12 cellular contexts compared by ENCODE assay signal in the genomic region with DNA sequence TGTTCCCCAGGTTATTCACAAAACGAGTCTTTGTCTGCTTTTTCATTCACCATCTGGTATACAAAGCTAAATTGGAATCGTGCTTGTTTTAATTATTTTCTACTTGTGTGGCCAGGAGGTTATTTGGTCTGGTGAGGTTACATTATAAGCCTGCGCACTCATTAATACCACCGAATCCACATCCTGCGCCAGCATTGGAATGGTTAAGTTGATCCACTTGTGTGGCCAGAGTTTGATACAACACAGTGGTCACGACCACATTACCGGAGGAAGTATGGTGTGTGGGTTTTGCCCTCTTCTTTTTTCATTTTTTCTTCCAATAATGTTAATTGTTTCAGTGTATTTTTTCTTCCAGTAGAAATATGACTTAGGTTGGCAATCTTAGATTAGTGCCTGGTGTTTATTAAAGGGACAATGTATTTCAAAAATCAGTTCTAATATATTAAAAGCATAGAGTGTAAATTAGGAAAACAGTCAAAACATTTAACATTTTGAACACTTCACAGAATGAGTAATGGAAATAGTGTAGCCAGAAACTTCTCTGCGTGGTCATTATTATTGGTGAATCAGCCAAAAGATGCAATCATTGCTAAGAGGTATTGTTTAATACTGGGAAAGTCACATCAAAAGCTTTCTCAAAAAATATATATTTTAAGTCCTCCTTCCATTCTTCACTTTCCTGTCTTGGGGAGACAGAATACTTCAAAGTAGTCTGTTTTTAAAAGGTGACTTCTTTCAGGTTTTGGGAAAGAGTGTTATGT.
A peak's percentile ranks its signal among the peaks of the same experiment; 100 is the strongest.
DNase-seq lines count a peak whose midpoint lies in the region; ATAC-seq and TF ChIP-seq lines count a peak whose summit lies in the region.
"Had no signal": no experiment of that assay in that cellular context is flagged by ENCODE, and none has a peak within 500 bp of the region (broad histone marks: within the 10 kb centered on the region; RNA-seq: fewer than 3 reads in every experiment).

No MANE protein-coding gene starts in this region.

- TF ChIP-seq CTCF in HL-60 (IDR thresholded peaks at IDR 0.05; ENCODE audit: insufficient read depth, low read length): no peak
- no peak for TF ChIP-seq CTCF in left lung (IDR thresholded peaks at IDR 0.05)

- no peak for DNase-seq in CD4-positive, CD25-positive, alpha-beta regulatory T cell
- DNase-seq in HL-60 (ENCODE audit: low read depth in 1 of 2, low spot score in 1 of 2) (no peak), iris pigment epithelial cell (ENCODE audit: low read depth) (peak; percentile 63), NCI-H526 treated with DMSO at 0.1 percent for 48 hours (lab: John Stamatoyannopoulos, UW) (no peak), left lung (no peak), NCI-H1436 (lab: John Stamatoyannopoulos, UW) (no peak)
- DNase-seq in activated T-helper 2 cell treated with anti-CD3 and anti-CD28 coated beads, Interferon-gamma antibody, Interleukin-2, Interleukin-4, amounts not matched to agents 10 μg/mL and 5 μg/mL and 100 μg/mL, durations not matched to agents 14 hours and 24 hours and 36 hours (ENCODE audit: low spot score): no peak
- DNase-seq: activated CD4-positive, alpha-beta T cell treated with anti-CD3 and anti-CD28 coated beads, Interleukin-2, amount 50 U/mL, for 4 hours; cortex of kidney; H7; NCI-H1436 treated with DMSO at 0.1 percent for 48 hours had no signal

- no peaks in the 10 kb centered on the region for H3K9me3 ChIP-seq in CD4-positive, CD25-positive, alpha-beta regulatory T cell (ENCODE audit: control insufficient read depth in 2 of 2, low read length in 2 of 2)
- H3K9me3 ChIP-seq in left lung: no peaks in the 10 kb centered on the region

- peak overlapping the region in 1 of 4 donors; percentile 77 for H3K4me3 Mint-ChIP-seq in CD4-positive, CD25-positive, alpha-beta regulatory T cell
- H3K4me3 Mint-ChIP-seq in activated T-helper 2 cell treated with anti-CD3 and anti-CD28 coated beads, Interferon-gamma antibody, Interleukin-2, Interleukin-4, amounts not matched to agents 10 μg/mL and 5 μg/mL and 100 μg/mL, durations not matched to agents 14 hours and 24 hours and 36 hours (ENCODE audit: low read depth): peak overlapping the region; percentile 38

- peaks cover 8% of the 10 kb centered on the region for H3K4me1 ChIP-seq in CD4-positive, CD25-positive, alpha-beta regulatory T cell (ENCODE audit: control insufficient read depth, insufficient read depth, low read length, poor library complexity, severe bottlenecking)
- peaks cover 29 to 63% of the 10 kb centered on the region in 2 donors for H3K4me1 ChIP-seq in left lung

- H3K36me3 Mint-ChIP-seq in CD4-positive, CD25-positive, alpha-beta regulatory T cell: peaks cover 5% of the 10 kb centered on the region
- peaks cover 49% of the 10 kb centered on the region for H3K36me3 Mint-ChIP-seq in activated T-helper 2 cell treated with anti-CD3 and anti-CD28 coated beads, Interferon-gamma antibody, Interleukin-2, Interleukin-4, amounts not matched to agents 10 μg/mL and 5 μg/mL and 100 μg/mL, durations not matched to agents 14 hours and 24 hours and 36 hours (ENCODE audit: low read depth)

- peaks cover 40 to 82% (median 71%) of the 10 kb centered on the region in 4 donors for H3K4me1 Mint-ChIP-seq in CD4-positive, CD25-positive, alpha-beta regulatory T cell
- H3K4me1 Mint-ChIP-seq in activated T-helper 2 cell treated with anti-CD3 and anti-CD28 coated beads, Interferon-gamma antibody, Interleukin-2, Interleukin-4, amounts not matched to agents 10 μg/mL and 5 μg/mL and 100 μg/mL, durations not matched to agents 14 hours and 24 hours and 36 hours (ENCODE audit: low read depth): peaks cover 82% of the 10 kb centered on the region

- no peaks in the 10 kb centered on the region for H3K36me3 ChIP-seq in CD4-positive, CD25-positive, alpha-beta regulatory T cell (ENCODE audit: control insufficient read depth, insufficient read depth, low read length)
- H3K36me3 ChIP-seq in left lung: no peaks in the 10 kb centered on the region

- H3K27ac Mint-ChIP-seq in CD4-positive, CD25-positive, alpha-beta regulatory T cell: peak overlapping the region in 2 of 3 donors; percentile 37 to 81
- peak overlapping the region; percentile 59 for H3K27ac Mint-ChIP-seq in activated T-helper 2 cell treated with anti-CD3 and anti-CD28 coated beads, Interferon-gamma antibody, Interleukin-2, Interleukin-4, amounts not matched to agents 10 μg/mL and 5 μg/mL and 100 μg/mL, durations not matched to agents 14 hours and 24 hours and 36 hours

- H3K27me3 Mint-ChIP-seq in CD4-positive, CD25-positive, alpha-beta regulatory T cell: no peaks in the 10 kb centered on the region
- H3K27me3 Mint-ChIP-seq in activated T-helper 2 cell treated with anti-CD3 and anti-CD28 coated beads, Interferon-gamma antibody, Interleukin-2, Interleukin-4, amounts not matched to agents 10 μg/mL and 5 μg/mL and 100 μg/mL, durations not matched to agents 14 hours and 24 hours and 36 hours (ENCODE audit: low read depth): no peaks in the 10 kb centered on the region

- ATAC-seq in CD4-positive, CD25-positive, alpha-beta regulatory T cell (ENCODE audit: low read depth in 2 of 2): no peak
- ATAC-seq in HG03108 (IDR thresholded peaks at IDR 0.05; ENCODE audit: unreplicated experiment) (no peak), left lung (no peak)

- H3K27me3 ChIP-seq in CD4-positive, CD25-positive, alpha-beta regulatory T cell (ENCODE audit: control insufficient read depth, insufficient read depth, low read length): no peaks in the 10 kb centered on the region
- H3K27me3 ChIP-seq in HL-60 (ENCODE audit: insufficient read depth, poor library complexity, severe bottlenecking) (no peaks in the 10 kb centered on the region), left lung (no peaks in the 10 kb centered on the region)

- no peak overlapping the region for H3K4me3 ChIP-seq in CD4-positive, CD25-positive, alpha-beta regulatory T cell (ENCODE audit: low read depth, low read length)
- H3K4me3 ChIP-seq in HL-60 (replicated peaks; ENCODE audit: insufficient read depth, low read length): no peak overlapping the region
- no peak overlapping the region for H3K4me3 ChIP-seq in left lung

- no peaks in the 10 kb centered on the region for H3K9me3 Mint-ChIP-seq in CD4-positive, CD25-positive, alpha-beta regulatory T cell
- no peaks in the 10 kb centered on the region for H3K9me3 Mint-ChIP-seq in activated T-helper 2 cell treated with anti-CD3 and anti-CD28 coated beads, Interferon-gamma antibody, Interleukin-2, Interleukin-4, amounts not matched to agents 10 μg/mL and 5 μg/mL and 100 μg/mL, durations not matched to agents 14 hours and 24 hours and 36 hours

- H3K27ac ChIP-seq in CD4-positive, CD25-positive, alpha-beta regulatory T cell (ENCODE audit: insufficient read depth, low read length, poor library complexity, severe bottlenecking): no peak overlapping the region
- H3K27ac ChIP-seq in HL-60 (replicated peaks) (peak overlapping the region; percentile 30; the same call in 1 of the 2 replicates), left lung (no peak overlapping the region)

- intact Hi-C loops in activated T-helper 2 cell treated with anti-CD3 and anti-CD28 coated beads, Interferon-gamma antibody, Interleukin-2, Interleukin-4, amounts not matched to agents 10 μg/mL and 5 μg/mL and 100 μg/mL, durations not matched to agents 14 hours and 24 hours and 36 hours (cut with micrococcal nuclease): no loop called here
- intact Hi-C loops in left lung (cut with DNase I): no loop called here
